Comparison of ENCODE assay signal across 10 cellular contexts in genomic region chr9:136550439-136551085, GRCh38. TPM values are rescaled to one million over a fixed set of nuclear protein-coding genes. Genes with fewer than 3 reads are reported as not detected.
DNase-seq lines count a peak whose midpoint lies in the region; ATAC-seq, FAIRE-seq and TF ChIP-seq lines count a peak whose summit lies in the region.
"Had no signal": no experiment of that assay in that cellular context is flagged by ENCODE, and none has a peak within 500 bp of the region (broad histone marks: within the 10 kb centered on the region; RNA-seq: fewer than 3 reads in every experiment).

No MANE protein-coding gene starts in this region.

- H3K79me2 ChIP-seq in SK-N-SH (ENCODE audit: insufficient read depth) (no peaks in the 10 kb centered on the region), astrocyte (ENCODE audit: insufficient read depth, low read length) (no peaks in the 10 kb centered on the region)

- H3K4me2 ChIP-seq in SK-N-SH (peak overlapping the region; percentile 67; the same call in 1 of the 2 replicates), astrocyte (ENCODE audit: low read length) (peak overlapping the region; percentile 82)

- H3K27me3 Mint-ChIP-seq in astrocyte (ENCODE audit: low read depth, unreplicated experiment) = peaks cover 8% of the 10 kb centered on the region

- no peak for FAIRE-seq in astrocyte (lab: Jason Lieb, UNC)

- H3K27ac Mint-ChIP-seq in astrocyte (ENCODE audit: unreplicated experiment) = no peak overlapping the region

- no peak for TF ChIP-seq CTCF in SK-N-SH (IDR thresholded peaks at IDR 0.05)
- TF ChIP-seq CTCF in astrocyte (IDR thresholded peaks at IDR 0.05; ENCODE audit: insufficient read depth, low read depth, low read length) = no peak
- no peak for TF ChIP-seq CTCF in left lung (IDR thresholded peaks at IDR 0.05)
- TF ChIP-seq CTCF in tibial nerve (IDR thresholded peaks at IDR 0.05) = no peak

- TF ChIP-seq EP300 in SK-N-SH (IDR thresholded peaks at IDR 0.05; ENCODE audit: borderline replicate concordance in 1 of 2, low read depth in 1 of 2, low read length in 1 of 2) (no peak), tibial nerve (IDR thresholded peaks at IDR 0.05) (no peak)

- H4K20me1 ChIP-seq in SK-N-SH (ENCODE audit: insufficient read depth) = no peaks in the 10 kb centered on the region
- no peaks in the 10 kb centered on the region for H4K20me1 ChIP-seq in astrocyte (ENCODE audit: insufficient read depth, low read length)

- CTCF ChIA-PET in SK-N-SH (lab: Yijun Ruan, JAX) = no interaction called here

- no CpG with 5 or more reads among the region's 11 CpGs for WGBS in SK-N-SH (ENCODE audit: low lambda C conversion rate)
- 77 to 79% methylated on average over 5 to 9 of the region's 11 CpGs for WGBS in tibial nerve, 2 donors

- H3K9me3 ChIP-seq in SK-N-SH (no peaks in the 10 kb centered on the region), astrocyte (ENCODE audit: insufficient read depth, low read depth, low read length) (no peaks in the 10 kb centered on the region), left lung (no peaks in the 10 kb centered on the region), tibial nerve (no peaks in the 10 kb centered on the region)

- H3K27ac ChIP-seq in SK-N-SH (ENCODE audit: low read depth in 2 of 2, low read length in 1 of 2) (peak overlapping the region; percentile 50 to 70; a peak in 3 of 4 replicates), astrocyte (ENCODE audit: low read depth, low read length) (no peak overlapping the region), left lung (peak overlapping the region; percentile 69 to 77), tibial nerve (peak overlapping the region; percentile 21 to 88 (median 74))

- no peak overlapping the region for H3K4me3 Mint-ChIP-seq in astrocyte (ENCODE audit: unreplicated experiment)

- no peaks in the 10 kb centered on the region for H3F3A ChIP-seq in SK-N-SH (replicated peaks; ENCODE audit: insufficient read depth)

- no peak for TF ChIP-seq POLR2A in tibial nerve (IDR thresholded peaks at IDR 0.05)

- peaks cover 10% of the 10 kb centered on the region for H3K4me1 Mint-ChIP-seq in astrocyte (ENCODE audit: low read depth, unreplicated experiment)

- H3K36me3 ChIP-seq in SK-N-SH (replicated peaks in 1 of 2; ENCODE audit: control insufficient read depth in 1 of 2, insufficient read depth in 2 of 2, low read length in 1 of 2) = no peaks in the 10 kb centered on the region
- no peaks in the 10 kb centered on the region for H3K36me3 ChIP-seq in astrocyte (ENCODE audit: insufficient read depth, low read length)
- no peaks in the 10 kb centered on the region for H3K36me3 ChIP-seq in left lung
- H3K36me3 ChIP-seq in tibial nerve = no peaks in the 10 kb centered on the region

- H3K9me3 Mint-ChIP-seq in astrocyte (ENCODE audit: unreplicated experiment) = no peaks in the 10 kb centered on the region

- no peak overlapping the region for H3K4me3 ChIP-seq in SK-N-SH (ENCODE audit: low read depth in 2 of 2, low read length in 1 of 2)
- no peak overlapping the region for H3K4me3 ChIP-seq in astrocyte (ENCODE audit: insufficient read depth, low read depth, low read length)
- H3K4me3 ChIP-seq in left lung = no peak overlapping the region
- H3K4me3 ChIP-seq in tibial nerve = no peak overlapping the region

- H2AFZ ChIP-seq in SK-N-SH (ENCODE audit: low read depth) (no peak overlapping the region), astrocyte (ENCODE audit: low read depth, low read length) (no peak overlapping the region)

- intact Hi-C loops in left lung (cut with DNase I) = no loop called here

- POLR2A ChIA-PET in SK-N-SH (lab: Yijun Ruan, JAX) = no interaction called here

- H3K36me3 Mint-ChIP-seq in astrocyte (ENCODE audit: low read depth, unreplicated experiment) = no peaks in the 10 kb centered on the region

- H3K9ac ChIP-seq in SK-N-SH (peak overlapping the region; percentile 47; the same call in 1 of the 2 replicates), astrocyte (ENCODE audit: low read length) (no peak overlapping the region)

- H3K4me1 ChIP-seq in SK-N-SH (ENCODE audit: control insufficient read depth in 1 of 2, insufficient read depth in 2 of 2, low read depth in 1 of 2, low read length in 1 of 2) = peaks cover 32 to 34% of the 10 kb centered on the region in 2 experiments; a peak in 3 of 4 replicates
- H3K4me1 ChIP-seq in astrocyte (ENCODE audit: insufficient read depth, low read length) = peaks cover 30% of the 10 kb centered on the region
- peaks cover 35 to 69% of the 10 kb centered on the region in 2 donors for H3K4me1 ChIP-seq in left lung
- H3K4me1 ChIP-seq in tibial nerve = peaks cover 0 to 55% (median 45%) of the 10 kb centered on the region in 4 donors

- H3K27me3 ChIP-seq in SK-N-SH (ENCODE audit: insufficient read depth) (no peaks in the 10 kb centered on the region), astrocyte (ENCODE audit: insufficient read depth, low read length) (no peaks in the 10 kb centered on the region), left lung (no peaks in the 10 kb centered on the region), tibial nerve (no peaks in the 10 kb centered on the region)

- no peaks in the 10 kb centered on the region for H3K9me2 ChIP-seq in SK-N-SH

- TF ChIP-seq RAD21 in SK-N-SH (IDR thresholded peaks at IDR 0.05; ENCODE audit: low read length) = no peak

- no peak for DNase-seq in SK-N-SH
- DNase-seq in astrocyte (ENCODE audit: low read depth) = no peak
- DNase-seq in left lung = no peak
- DNase-seq in tibial nerve (ENCODE audit: low spot score in 2 of 2) = no peak
- DNase-seq in NAMALWA (ENCODE audit: low spot score) = no peak
- DNase-seq in NCI-H1092 treated with DMSO at 0.1 percent for 48 hours (lab: John Stamatoyannopoulos, UW) = no peak
- DNase-seq: NCI-H146; NK-92 treated with Interleukin-12 subunit alpha and Interleukin-12 subunit beta, amount 100 ng/mL, for 24 hours had no signal

- ATAC-seq in SK-N-SH treated with all-trans-retinoic acid at 6 μM for 48 hours (no peak), left lung (no peak), GM21825 (IDR thresholded peaks at IDR 0.05; ENCODE audit: unreplicated experiment) (no peak)

TF ChIP-seq in SK-N-SH, 30 proteins besides CTCF, POLR2A, EP300 and RAD21:
- TF ChIP-seq MAX (IDR thresholded peaks at IDR 0.05; ENCODE audit: low read depth) (0 out of 2 replicates have a peak, but pooled peaks have one; percentile 21), TAF1 (IDR thresholded peaks at IDR 0.05; ENCODE audit: borderline replicate concordance, low read depth, low read length) (no peak)

TF ChIP-seq in SK-N-SH treated with all-trans-retinoic acid at 6 μM for 48 hours, 23 proteins besides CTCF, POLR2A, EP300 and RAD21:
- TF ChIP-seq CSRNP3 (CRISPR knock-in tag; IDR thresholded peaks at IDR 0.05) = no peak
- TF ChIP-seq ZFP3 (CRISPR knock-in tag; IDR thresholded peaks at IDR 0.05) = no peak
- no peak for TF ChIP-seq ISL1 (CRISPR knock-in tag; IDR thresholded peaks at IDR 0.05)
- no peak for TF ChIP-seq ZFP30 (CRISPR knock-in tag; IDR thresholded peaks at IDR 0.05)
- TF ChIP-seq RARB (CRISPR knock-in tag; IDR thresholded peaks at IDR 0.05) = no peak

RNA-seq across cellular contexts. Expression of gene NOTCH1, which starts 4.7 kb away (rescaled TPM):
- 2.6 and 6.6 TPM in 2 replicates for polyA plus RNA-seq in SK-N-SH (2012; rRNA removed)
- polyA plus RNA-seq in SK-N-SH (2012; cell fraction: cytosol; rRNA removed) = 3.3 and 4.8 TPM in 2 replicates
- 25.0 and 35.2 TPM in 2 replicates for polyA plus RNA-seq in SK-N-SH (2012; cell fraction: nucleus; rRNA removed)
- total RNA-seq in astrocyte (34.1 and 35.5 TPM in 2 replicates), left lung (100 to 1,000 TPM in 1 of 2 donors, 10 to 100 TPM in 1; 65.1 to 102 TPM), tibial nerve (10 to 100 TPM; 29.3 to 65.4 (median 41.5) TPM)
